23 cellular contexts compared by ENCODE assay signal in genomic region chr12:78473136-78473535, GRCh38.
DNase-seq lines count a peak whose midpoint lies in the region; ATAC-seq, FAIRE-seq and TF ChIP-seq lines count a peak whose summit lies in the region.
"Had no signal": no experiment of that assay in that cellular context is flagged by ENCODE, and none has a peak within 500 bp of the region (broad histone marks: within the 10 kb centered on the region; RNA-seq: fewer than 3 reads in every experiment).

No MANE protein-coding gene starts in this region.

- ATAC-seq in GM18873 (IDR thresholded peaks at IDR 0.05; ENCODE audit: low FRiP score, unreplicated experiment) (no peak), pancreas (no peak)
- ATAC-seq: right lobe of liver had no signal

- H3K4me1 ChIP-seq in pancreas = no peaks in the 10 kb centered on the region
- H3K4me1 ChIP-seq: right lobe of liver, transverse colon had no signal

- no peak overlapping the region for H3K4me3 ChIP-seq in skeletal muscle cell (ENCODE audit: low read depth, low read length)
- H3K4me3 ChIP-seq in pancreas = no peak overlapping the region
- H3K4me3 ChIP-seq: right lobe of liver, transverse colon had no signal

- WGBS in pancreas, 2 donors = 30% methylated on average over 2 of the region's 2 CpGs

- H3K36me3 ChIP-seq in pancreas = no peaks in the 10 kb centered on the region
- H3K36me3 ChIP-seq: right lobe of liver, transverse colon had no signal

- H3K27ac ChIP-seq in pancreas = no peak overlapping the region
- H3K27ac ChIP-seq: 22Rv1, right lobe of liver, transverse colon had no signal

- peaks cover 0 to 9% (median 0%) of the 10 kb centered on the region in 4 donors for H3K27me3 ChIP-seq in pancreas
- H3K27me3 ChIP-seq: right lobe of liver, transverse colon had no signal

- intact Hi-C loops in pancreas (cut with DNase I) = no loop called here

- FAIRE-seq in pancreas (lab: Jason Lieb, UNC) = no peak
- FAIRE-seq: endometrium, GM12891, H54, keratinocyte had no signal

- H3K9me3 ChIP-seq in pancreas = no peaks in the 10 kb centered on the region
- H3K9me3 ChIP-seq: right lobe of liver, transverse colon had no signal

- DNase-seq in DMS 273 (lab: John Stamatoyannopoulos, UW; ENCODE audit: unreplicated experiment) (peak; percentile 49), DMS 273 treated with DMSO at 0.1 percent for 48 hours (lab: John Stamatoyannopoulos, UW) (no peak), RPMI7951 (ENCODE audit: low read depth) (peak; percentile 23), dermis blood vessel endothelial cell (peak; percentile 32), skeletal muscle cell (ENCODE audit: low read depth) (peak; percentile 31), DMS53 (lab: John Stamatoyannopoulos, UW) (no peak), pancreas (no peak)
- DNase-seq: activated CD4-positive, alpha-beta T cell treated with anti-CD3 and anti-CD28 coated beads, Interleukin-2, amount 10 ng/mL, durations not matched to agents 7 days and 5 days; activated naive CD4-positive, alpha-beta T cell treated with anti-CD3 and anti-CD28 coated beads, Interleukin-2, amount 50 U/mL, for 16 hours; activated T-cell treated with anti-CD3 and anti-CD28 coated beads for 4 hours; MV-4-11; NCI-H2081 treated with DMSO at 0.1 percent for 48 hours; right lobe of liver; SHP77; stimulated activated CD4-positive, alpha-beta T cell treated with anti-CD3 and anti-CD28 coated beads, Interleukin-4, amount 100 ng/mL, for 24 hours; T1000; transverse colon had no signal

- TF ChIP-seq CTCF in pancreas (IDR thresholded peaks at IDR 0.05) = no peak

Comparison
In these comparisons a context has a peak if more than half of its experiments do, and no peak if none do; other contexts are left out.
1. DNase-seq: peak in DMS 273 (single experiment), RPMI7951 (single experiment), dermis blood vessel endothelial cell (single experiment) and skeletal muscle cell (single experiment); none in DMS 273 treated with DMSO at 0.1 percent for 48 hours (single experiment), DMS53 (single experiment) and pancreas (0 of 6).